1 cellular context compared by ENCODE assay signal in the genomic region with DNA sequence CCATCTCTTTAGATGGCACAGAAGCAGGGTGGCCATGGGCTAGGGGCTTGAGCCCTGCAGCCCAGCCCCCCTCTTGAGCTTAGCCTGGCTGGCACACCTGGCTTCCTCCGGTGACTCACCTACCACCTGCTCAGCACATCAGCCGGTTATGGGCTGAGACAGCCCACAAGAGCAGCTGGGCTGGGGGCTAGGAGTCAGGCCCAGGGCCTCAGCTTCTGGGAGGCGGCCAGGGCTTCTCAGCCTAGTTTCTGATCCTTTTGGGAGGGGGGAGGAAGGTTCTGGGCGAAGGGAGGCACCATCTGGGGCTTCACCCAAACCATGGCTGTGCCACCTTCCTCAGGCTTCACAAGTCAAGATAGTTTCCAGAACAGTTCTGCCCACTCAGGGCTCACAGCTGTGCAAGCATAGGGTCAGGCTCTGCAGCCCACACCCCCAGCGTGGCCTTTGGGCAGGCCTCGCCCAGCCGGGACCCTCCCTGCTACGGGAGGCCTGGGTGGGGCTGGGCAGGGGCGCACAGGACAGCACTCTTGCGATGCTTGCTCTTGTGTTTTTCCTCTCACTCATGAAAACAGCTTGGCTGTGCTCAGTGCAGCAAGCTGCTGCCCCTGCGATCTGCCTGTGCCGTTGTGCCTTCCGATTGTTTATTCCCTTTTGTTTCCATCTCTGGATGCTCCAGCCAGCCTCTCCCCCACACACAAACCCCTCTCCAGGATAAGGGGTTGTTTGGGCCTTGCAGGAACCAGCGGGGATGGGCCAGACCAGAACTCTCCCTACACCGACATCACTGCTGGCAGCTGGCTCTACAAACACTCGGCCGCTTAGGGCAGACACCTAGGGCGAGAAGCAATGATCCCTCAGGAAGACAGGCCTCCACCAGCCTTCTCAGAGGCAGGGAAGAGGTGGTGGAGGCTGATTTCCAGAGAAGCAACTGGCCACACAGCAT.
TF ChIP-seq lines count a peak whose summit lies in the region.

No MANE protein-coding gene starts in this region.

TF ChIP-seq in K562, 482 proteins besides CTCF, POLR2A, EP300 and RAD21 (continues in another document):
- no peak for TF ChIP-seq EZH2 (IDR thresholded peaks at IDR 0.05; ENCODE audit: borderline replicate concordance, low read depth, low read length)
- TF ChIP-seq NBN (IDR thresholded peaks at IDR 0.05; ENCODE audit: low read depth), result no peak
- no peak for TF ChIP-seq NCOR1 (IDR thresholded peaks at IDR 0.05)
- TF ChIP-seq TAF1 (IDR thresholded peaks at IDR 0.05; ENCODE audit: control insufficient read depth, extremely low read depth, insufficient read depth, low read length, severe bottlenecking), result no peak
- no peak for TF ChIP-seq HIVEP1 (CRISPR knock-in tag; IDR thresholded peaks at IDR 0.05)
- TF ChIP-seq, protein P1, sequence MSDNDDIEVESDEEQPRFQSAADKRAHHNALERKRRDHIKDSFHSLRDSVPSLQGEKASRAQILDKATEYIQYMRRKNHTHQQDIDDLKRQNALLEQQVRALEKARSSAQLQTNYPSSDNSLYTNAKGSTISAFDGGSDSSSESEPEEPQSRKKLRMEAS (CRISPR knock-in tag; IDR thresholded peaks at IDR 0.05), result no peak
- TF ChIP-seq PPARD (CRISPR knock-in tag; IDR thresholded peaks at IDR 0.05), result no peak
- 0 out of 2 replicates have a peak, but pooled peaks have one; percentile 2 for TF ChIP-seq HDGF (IDR thresholded peaks at IDR 0.05)
- no peak for TF ChIP-seq TRIM24 (IDR thresholded peaks at IDR 0.05)
- no peak for TF ChIP-seq ETV1 (tag; conservative IDR thresholded peaks at IDR 0.05; ENCODE audit: low read depth)
- TF ChIP-seq FUS (optimal IDR thresholded peaks at IDR 0.05; ENCODE audit: low read depth, low read length), result no peak
- no peak for TF ChIP-seq GTF2F1 (IDR thresholded peaks at IDR 0.05; ENCODE audit: low read depth, low read length)
- no peak for TF ChIP-seq ZNF133 (CRISPR knock-in tag; IDR thresholded peaks at IDR 0.05)
- TF ChIP-seq SMARCB1 (IDR thresholded peaks at IDR 0.05; ENCODE audit: insufficient read length, low read depth), result no peak
- no peak for TF ChIP-seq CBFB (CRISPR knock-in tag; IDR thresholded peaks at IDR 0.05)
- peak; percentile 9 for TF ChIP-seq WHSC1 (IDR thresholded peaks at IDR 0.05; ENCODE audit: low read length)
- no peak for TF ChIP-seq KAT7 (CRISPR knock-in tag; IDR thresholded peaks at IDR 0.05; ENCODE audit: borderline replicate concordance)
- TF ChIP-seq, protein P2, sequence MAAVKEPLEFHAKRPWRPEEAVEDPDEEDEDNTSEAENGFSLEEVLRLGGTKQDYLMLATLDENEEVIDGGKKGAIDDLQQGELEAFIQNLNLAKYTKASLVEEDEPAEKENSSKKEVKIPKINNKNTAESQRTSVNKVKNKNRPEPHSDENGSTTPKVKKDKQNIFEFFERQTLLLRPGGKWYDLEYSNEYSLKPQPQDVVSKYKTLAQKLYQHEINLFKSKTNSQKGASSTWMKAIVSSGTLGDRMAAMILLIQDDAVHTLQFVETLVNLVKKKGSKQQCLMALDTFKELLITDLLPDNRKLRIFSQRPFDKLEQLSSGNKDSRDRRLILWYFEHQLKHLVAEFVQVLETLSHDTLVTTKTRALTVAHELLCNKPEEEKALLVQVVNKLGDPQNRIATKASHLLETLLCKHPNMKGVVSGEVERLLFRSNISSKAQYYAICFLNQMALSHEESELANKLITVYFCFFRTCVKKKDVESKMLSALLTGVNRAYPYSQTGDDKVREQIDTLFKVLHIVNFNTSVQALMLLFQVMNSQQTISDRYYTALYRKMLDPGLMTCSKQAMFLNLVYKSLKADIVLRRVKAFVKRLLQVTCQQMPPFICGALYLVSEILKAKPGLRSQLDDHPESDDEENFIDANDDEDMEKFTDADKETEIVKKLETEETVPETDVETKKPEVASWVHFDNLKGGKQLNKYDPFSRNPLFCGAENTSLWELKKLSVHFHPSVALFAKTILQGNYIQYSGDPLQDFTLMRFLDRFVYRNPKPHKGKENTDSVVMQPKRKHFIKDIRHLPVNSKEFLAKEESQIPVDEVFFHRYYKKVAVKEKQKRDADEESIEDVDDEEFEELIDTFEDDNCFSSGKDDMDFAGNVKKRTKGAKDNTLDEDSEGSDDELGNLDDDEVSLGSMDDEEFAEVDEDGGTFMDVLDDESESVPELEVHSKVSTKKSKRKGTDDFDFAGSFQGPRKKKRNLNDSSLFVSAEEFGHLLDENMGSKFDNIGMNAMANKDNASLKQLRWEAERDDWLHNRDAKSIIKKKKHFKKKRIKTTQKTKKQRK (IDR thresholded peaks at IDR 0.05; ENCODE audit: borderline replicate concordance, low read depth, low read length), result no peak
- TF ChIP-seq, protein P3, sequence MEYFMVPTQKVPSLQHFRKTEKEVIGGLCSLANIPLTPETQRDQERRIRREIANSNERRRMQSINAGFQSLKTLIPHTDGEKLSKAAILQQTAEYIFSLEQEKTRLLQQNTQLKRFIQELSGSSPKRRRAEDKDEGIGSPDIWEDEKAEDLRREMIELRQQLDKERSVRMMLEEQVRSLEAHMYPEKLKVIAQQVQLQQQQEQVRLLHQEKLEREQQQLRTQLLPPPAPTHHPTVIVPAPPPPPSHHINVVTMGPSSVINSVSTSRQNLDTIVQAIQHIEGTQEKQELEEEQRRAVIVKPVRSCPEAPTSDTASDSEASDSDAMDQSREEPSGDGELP (CRISPR knock-in tag; IDR thresholded peaks at IDR 0.05; ENCODE audit: borderline replicate concordance), result peak; percentile 52; the same call in 1 of the 2 replicates
- TF ChIP-seq, protein P4, sequence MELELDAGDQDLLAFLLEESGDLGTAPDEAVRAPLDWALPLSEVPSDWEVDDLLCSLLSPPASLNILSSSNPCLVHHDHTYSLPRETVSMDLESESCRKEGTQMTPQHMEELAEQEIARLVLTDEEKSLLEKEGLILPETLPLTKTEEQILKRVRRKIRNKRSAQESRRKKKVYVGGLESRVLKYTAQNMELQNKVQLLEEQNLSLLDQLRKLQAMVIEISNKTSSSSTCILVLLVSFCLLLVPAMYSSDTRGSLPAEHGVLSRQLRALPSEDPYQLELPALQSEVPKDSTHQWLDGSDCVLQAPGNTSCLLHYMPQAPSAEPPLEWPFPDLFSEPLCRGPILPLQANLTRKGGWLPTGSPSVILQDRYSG (tag; conservative IDR thresholded peaks at IDR 0.05; ENCODE audit: low read depth), result 0 out of 2 replicates have a peak, but pooled peaks have one; percentile 10
- TF ChIP-seq MAFK (IDR thresholded peaks at IDR 0.05; ENCODE audit: low read length), result no peak
- TF ChIP-seq ZNF583 (CRISPR knock-in tag; IDR thresholded peaks at IDR 0.05), result no peak
- TF ChIP-seq POLR2G (IDR thresholded peaks at IDR 0.05; ENCODE audit: low read depth, low read length), result no peak
- TF ChIP-seq, protein P5, sequence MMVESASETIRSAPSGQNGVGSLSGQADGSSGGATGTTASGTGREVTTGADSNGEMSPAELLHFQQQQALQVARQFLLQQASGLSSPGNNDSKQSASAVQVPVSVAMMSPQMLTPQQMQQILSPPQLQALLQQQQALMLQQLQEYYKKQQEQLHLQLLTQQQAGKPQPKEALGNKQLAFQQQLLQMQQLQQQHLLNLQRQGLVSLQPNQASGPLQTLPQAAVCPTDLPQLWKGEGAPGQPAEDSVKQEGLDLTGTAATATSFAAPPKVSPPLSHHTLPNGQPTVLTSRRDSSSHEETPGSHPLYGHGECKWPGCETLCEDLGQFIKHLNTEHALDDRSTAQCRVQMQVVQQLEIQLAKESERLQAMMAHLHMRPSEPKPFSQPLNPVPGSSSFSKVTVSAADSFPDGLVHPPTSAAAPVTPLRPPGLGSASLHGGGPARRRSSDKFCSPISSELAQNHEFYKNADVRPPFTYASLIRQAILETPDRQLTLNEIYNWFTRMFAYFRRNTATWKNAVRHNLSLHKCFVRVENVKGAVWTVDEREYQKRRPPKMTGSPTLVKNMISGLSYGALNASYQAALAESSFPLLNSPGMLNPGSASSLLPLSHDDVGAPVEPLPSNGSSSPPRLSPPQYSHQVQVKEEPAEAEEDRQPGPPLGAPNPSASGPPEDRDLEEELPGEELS (CRISPR knock-in tag; IDR thresholded peaks at IDR 0.05; ENCODE audit: borderline replicate concordance), result no peak
- TF ChIP-seq SIN3B (IDR thresholded peaks at IDR 0.05; ENCODE audit: low read depth), result no peak
- TF ChIP-seq CSDE1 (IDR thresholded peaks at IDR 0.05), result no peak
- TF ChIP-seq SNIP1 (IDR thresholded peaks at IDR 0.05; ENCODE audit: low read depth), result no peak
- TF ChIP-seq, protein P6, sequence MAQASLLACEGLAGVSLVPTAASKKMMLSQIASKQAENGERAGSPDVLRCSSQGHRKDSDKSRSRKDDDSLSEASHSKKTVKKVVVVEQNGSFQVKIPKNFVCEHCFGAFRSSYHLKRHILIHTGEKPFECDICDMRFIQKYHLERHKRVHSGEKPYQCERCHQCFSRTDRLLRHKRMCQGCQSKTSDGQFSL (CRISPR knock-in tag; IDR thresholded peaks at IDR 0.05), result no peak
- TF ChIP-seq, protein P6 (tag; IDR thresholded peaks at IDR 0.05), result 0 out of 4 replicates have a peak, but pooled peaks of 1 of the 2 experiments have one; percentile 7
- TF ChIP-seq, protein P7, sequence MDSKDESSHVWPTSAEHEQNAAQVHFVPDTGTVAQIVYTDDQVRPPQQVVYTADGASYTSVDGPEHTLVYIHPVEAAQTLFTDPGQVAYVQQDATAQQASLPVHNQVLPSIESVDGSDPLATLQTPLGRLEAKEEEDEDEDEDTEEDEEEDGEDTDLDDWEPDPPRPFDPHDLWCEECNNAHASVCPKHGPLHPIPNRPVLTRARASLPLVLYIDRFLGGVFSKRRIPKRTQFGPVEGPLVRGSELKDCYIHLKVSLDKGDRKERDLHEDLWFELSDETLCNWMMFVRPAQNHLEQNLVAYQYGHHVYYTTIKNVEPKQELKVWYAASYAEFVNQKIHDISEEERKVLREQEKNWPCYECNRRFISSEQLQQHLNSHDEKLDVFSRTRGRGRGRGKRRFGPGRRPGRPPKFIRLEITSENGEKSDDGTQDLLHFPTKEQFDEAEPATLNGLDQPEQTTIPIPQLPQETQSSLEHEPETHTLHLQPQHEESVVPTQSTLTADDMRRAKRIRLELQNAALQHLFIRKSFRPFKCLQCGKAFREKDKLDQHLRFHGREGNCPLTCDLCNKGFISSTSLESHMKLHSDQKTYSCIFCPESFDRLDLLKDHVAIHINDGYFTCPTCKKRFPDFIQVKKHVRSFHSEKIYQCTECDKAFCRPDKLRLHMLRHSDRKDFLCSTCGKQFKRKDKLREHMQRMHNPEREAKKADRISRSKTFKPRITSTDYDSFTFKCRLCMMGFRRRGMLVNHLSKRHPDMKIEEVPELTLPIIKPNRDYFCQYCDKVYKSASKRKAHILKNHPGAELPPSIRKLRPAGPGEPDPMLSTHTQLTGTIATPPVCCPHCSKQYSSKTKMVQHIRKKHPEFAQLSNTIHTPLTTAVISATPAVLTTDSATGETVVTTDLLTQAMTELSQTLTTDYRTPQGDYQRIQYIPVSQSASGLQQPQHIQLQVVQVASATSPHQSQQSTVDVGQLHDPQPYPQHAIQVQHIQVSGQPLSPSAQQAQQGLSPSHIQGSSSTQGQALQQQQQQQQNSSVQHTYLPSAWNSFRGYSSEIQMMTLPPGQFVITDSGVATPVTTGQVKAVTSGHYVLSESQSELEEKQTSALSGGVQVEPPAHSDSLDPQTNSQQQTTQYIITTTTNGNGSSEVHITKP (IDR thresholded peaks at IDR 0.05; ENCODE audit: partially characterized antibody), result peak; percentile 83
- peak; percentile 34; the same call in 1 of the 2 replicates for TF ChIP-seq NFRKB (IDR thresholded peaks at IDR 0.05; ENCODE audit: low read depth)
- no peak for TF ChIP-seq ZNF780A (CRISPR knock-in tag; IDR thresholded peaks at IDR 0.05)
- TF ChIP-seq, protein P8, sequence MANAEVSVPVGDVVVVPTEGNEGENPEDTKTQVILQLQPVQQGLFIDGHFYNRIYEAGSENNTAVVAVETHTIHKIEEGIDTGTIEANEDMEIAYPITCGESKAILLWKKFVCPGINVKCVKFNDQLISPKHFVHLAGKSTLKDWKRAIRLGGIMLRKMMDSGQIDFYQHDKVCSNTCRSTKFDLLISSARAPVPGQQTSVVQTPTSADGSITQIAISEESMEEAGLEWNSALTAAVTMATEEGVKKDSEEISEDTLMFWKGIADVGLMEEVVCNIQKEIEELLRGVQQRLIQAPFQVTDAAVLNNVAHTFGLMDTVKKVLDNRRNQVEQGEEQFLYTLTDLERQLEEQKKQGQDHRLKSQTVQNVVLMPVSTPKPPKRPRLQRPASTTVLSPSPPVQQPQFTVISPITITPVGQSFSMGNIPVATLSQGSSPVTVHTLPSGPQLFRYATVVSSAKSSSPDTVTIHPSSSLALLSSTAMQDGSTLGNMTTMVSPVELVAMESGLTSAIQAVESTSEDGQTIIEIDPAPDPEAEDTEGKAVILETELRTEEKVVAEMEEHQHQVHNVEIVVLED (CRISPR knock-in tag; IDR thresholded peaks at IDR 0.05), result no peak
- TF ChIP-seq, protein P9, sequence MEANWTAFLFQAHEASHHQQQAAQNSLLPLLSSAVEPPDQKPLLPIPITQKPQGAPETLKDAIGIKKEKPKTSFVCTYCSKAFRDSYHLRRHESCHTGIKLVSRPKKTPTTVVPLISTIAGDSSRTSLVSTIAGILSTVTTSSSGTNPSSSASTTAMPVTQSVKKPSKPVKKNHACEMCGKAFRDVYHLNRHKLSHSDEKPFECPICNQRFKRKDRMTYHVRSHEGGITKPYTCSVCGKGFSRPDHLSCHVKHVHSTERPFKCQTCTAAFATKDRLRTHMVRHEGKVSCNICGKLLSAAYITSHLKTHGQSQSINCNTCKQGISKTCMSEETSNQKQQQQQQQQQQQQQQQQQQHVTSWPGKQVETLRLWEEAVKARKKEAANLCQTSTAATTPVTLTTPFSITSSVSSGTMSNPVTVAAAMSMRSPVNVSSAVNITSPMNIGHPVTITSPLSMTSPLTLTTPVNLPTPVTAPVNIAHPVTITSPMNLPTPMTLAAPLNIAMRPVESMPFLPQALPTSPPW (CRISPR knock-in tag; IDR thresholded peaks at IDR 0.05), result peak; percentile 8; the same call in 1 of the 2 replicates
- TF ChIP-seq MAZ (CRISPR knock-in tag; conservative IDR thresholded peaks at IDR 0.05 in 1 of 2, IDR thresholded peaks at IDR 0.05 in 1 of 2), result no peak
- 0 out of 2 replicates have a peak, but pooled peaks have one; percentile 8 for TF ChIP-seq JUND (IDR thresholded peaks at IDR 0.05; ENCODE audit: borderline replicate concordance, low read depth, low read length)
- no peak for TF ChIP-seq JUND (tag; IDR thresholded peaks at IDR 0.05; ENCODE audit: borderline replicate concordance, low read depth, low read length)
- TF ChIP-seq SRSF3 (IDR thresholded peaks at IDR 0.05; ENCODE audit: insufficient read depth, low read length), result no peak
- no peak for TF ChIP-seq RBM25 (IDR thresholded peaks at IDR 0.05; ENCODE audit: low read depth, low read length, severe bottlenecking)
- no peak for TF ChIP-seq ELF1 (tag; IDR thresholded peaks at IDR 0.05)
- no peak for TF ChIP-seq ZNF668 (CRISPR knock-in tag; IDR thresholded peaks at IDR 0.05)
- TF ChIP-seq, protein P10, sequence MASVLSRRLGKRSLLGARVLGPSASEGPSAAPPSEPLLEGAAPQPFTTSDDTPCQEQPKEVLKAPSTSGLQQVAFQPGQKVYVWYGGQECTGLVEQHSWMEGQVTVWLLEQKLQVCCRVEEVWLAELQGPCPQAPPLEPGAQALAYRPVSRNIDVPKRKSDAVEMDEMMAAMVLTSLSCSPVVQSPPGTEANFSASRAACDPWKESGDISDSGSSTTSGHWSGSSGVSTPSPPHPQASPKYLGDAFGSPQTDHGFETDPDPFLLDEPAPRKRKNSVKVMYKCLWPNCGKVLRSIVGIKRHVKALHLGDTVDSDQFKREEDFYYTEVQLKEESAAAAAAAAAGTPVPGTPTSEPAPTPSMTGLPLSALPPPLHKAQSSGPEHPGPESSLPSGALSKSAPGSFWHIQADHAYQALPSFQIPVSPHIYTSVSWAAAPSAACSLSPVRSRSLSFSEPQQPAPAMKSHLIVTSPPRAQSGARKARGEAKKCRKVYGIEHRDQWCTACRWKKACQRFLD (CRISPR knock-in tag; IDR thresholded peaks at IDR 0.05), result peak; percentile 68
